Comparison of ENCODE assay signal across 20 cellular contexts in genomic region chr1:145936247-145936646, GRCh38. TPM values are rescaled to one million over a fixed set of nuclear protein-coding genes. Genes with fewer than 3 reads are reported as not detected.
DNase-seq lines count a peak whose midpoint lies in the region; ATAC-seq and TF ChIP-seq lines count a peak whose summit lies in the region.
"Had no signal": no experiment of that assay in that cellular context is flagged by ENCODE, and none has a peak within 500 bp of the region (broad histone marks: within the 10 kb centered on the region; RNA-seq: fewer than 3 reads in every experiment).

No MANE protein-coding gene starts in this region.

- H3K79me2 ChIP-seq in OCI-LY1 (ENCODE audit: insufficient read depth, low read length) (no peaks in the 10 kb centered on the region), H9 (ENCODE audit: insufficient read depth, low read length) (no peaks in the 10 kb centered on the region)

- H3K23me2 ChIP-seq in H9 (ENCODE audit: insufficient read length, low read depth, low read length, poor library complexity, severe bottlenecking): no peaks in the 10 kb centered on the region

- H3K36me3 ChIP-seq in OCI-LY1 (ENCODE audit: insufficient read depth, low read length): peaks cover 13% of the 10 kb centered on the region

- H3K9me3 ChIP-seq in OCI-LY1 (ENCODE audit: low read length) (no peaks in the 10 kb centered on the region), H9 (ENCODE audit: control insufficient read depth, low read depth, low read length) (no peaks in the 10 kb centered on the region)

- intact Hi-C loops in dorsolateral prefrontal cortex (cut with DNase I): no loop called here

- no peak for TF ChIP-seq CTCF in OCI-LY1 (IDR thresholded peaks at IDR 0.05; ENCODE audit: low read length)
- no peak for TF ChIP-seq CTCF in dorsolateral prefrontal cortex (IDR thresholded peaks at IDR 0.05 in 54 of 56, conservative IDR thresholded peaks at IDR 0.05 in 2 of 56; ENCODE audit: low read depth in 1 of 56, partially characterized antibody in 56 of 56)
- TF ChIP-seq CTCF in osteocyte (IDR thresholded peaks at IDR 0.05): no peak
- no peak for TF ChIP-seq CTCF in H9 (conservative IDR thresholded peaks at IDR 0.05)

- no peak overlapping the region for H3K56ac ChIP-seq in H9 (ENCODE audit: insufficient read length, low read depth, low read length)

- H3K9me3 Mint-ChIP-seq in osteocyte (ENCODE audit: unreplicated experiment) (no peaks in the 10 kb centered on the region), H9 (no peaks in the 10 kb centered on the region)
- H3K9me3 Mint-ChIP-seq: activated CD4-positive, alpha-beta T cell treated with anti-CD3 and anti-CD28 coated beads, Interleukin-2, amount 10 ng/mL, durations not matched to agents 24 days and 14 days; CD4-positive, alpha-beta T cell; memory B cell; natural killer cell treated with Interleukin-12 subunit alpha and Interleukin-12 subunit beta and Interleukin-15 and Interleukin-18, amount 100 ng/mL, for 72 hours had no signal

- H3K23ac ChIP-seq in H9 (ENCODE audit: insufficient read length, low read depth, low read length): no peak overlapping the region

- no peak overlapping the region for H2AK5ac ChIP-seq in H9 (ENCODE audit: insufficient read length, low read length)

- H3T11ph ChIP-seq in H9 (ENCODE audit: low read length): no peak overlapping the region

- H3K4me1 ChIP-seq in OCI-LY1 (ENCODE audit: insufficient read depth, low read length, severe bottlenecking) (peaks cover 33% of the 10 kb centered on the region), H9 (ENCODE audit: insufficient read depth, low read length) (no peaks in the 10 kb centered on the region)

- H3K27me3 ChIP-seq in OCI-LY1 (ENCODE audit: insufficient read depth, low read length) (no peaks in the 10 kb centered on the region), dorsolateral prefrontal cortex (no peaks in the 10 kb centered on the region), H9 (ENCODE audit: insufficient read depth, low read length) (no peaks in the 10 kb centered on the region)

- ATAC-seq in GM21825 (IDR thresholded peaks at IDR 0.05; ENCODE audit: unreplicated experiment): no peak
- ATAC-seq in GM21529 (IDR thresholded peaks at IDR 0.05; ENCODE audit: unreplicated experiment): no peak
- no peak for ATAC-seq in GM18868 (IDR thresholded peaks at IDR 0.05; ENCODE audit: unreplicated experiment)

- no peaks in the 10 kb centered on the region for H3K4me1 Mint-ChIP-seq in osteocyte (ENCODE audit: unreplicated experiment)
- peaks cover 21 to 25% of the 10 kb centered on the region in 2 experiments for H3K4me1 Mint-ChIP-seq in H9

- H4K20me1 ChIP-seq in OCI-LY1 (ENCODE audit: insufficient read depth, low read length): no peaks in the 10 kb centered on the region
- H4K20me1 ChIP-seq in H9 (ENCODE audit: control insufficient read depth, insufficient read depth, insufficient read length): no peaks in the 10 kb centered on the region

- DNase-seq in COLO829 (ENCODE audit: low spot score): peak; percentile 78
- DNase-seq in dorsolateral prefrontal cortex: no peak
- DNase-seq in osteocyte (ENCODE audit: extremely low spot score, unreplicated experiment): peak; percentile 67
- DNase-seq in H9: no peak
- DNase-seq: activated CD4-positive, alpha-beta T cell treated with anti-CD3 and anti-CD28 coated beads, Interleukin-2, amount 10 ng/mL, durations not matched to agents 24 days and 14 days; activated CD8-positive, alpha-beta memory T cell treated with anti-CD3 and anti-CD28 coated beads, Interleukin-2, amount 50 U/mL, for 48 hours; activated naive CD4-positive, alpha-beta T cell treated with Interleukin-2 at 50 U/mL for 16 hours; CD4-positive, alpha-beta T cell; DMS79; NCI-H1048; NCI-H2081; NCI-H524 had no signal

- H3K36me3 Mint-ChIP-seq in osteocyte (ENCODE audit: unreplicated experiment) (peaks cover 21% of the 10 kb centered on the region), H9 (ENCODE audit: insufficient read depth in 1 of 3, low read depth in 3 of 3) (no peaks in the 10 kb centered on the region; a peak in 1 of 7 replicates)

- H4K91ac ChIP-seq in H9 (ENCODE audit: insufficient read length, low read depth, low read length): no peak overlapping the region

- no peak overlapping the region for H4K5ac ChIP-seq in H9 (ENCODE audit: insufficient read length, low read depth, low read length)

- no peak overlapping the region for H2AFZ ChIP-seq in OCI-LY1 (ENCODE audit: low read length)
- no peak overlapping the region for H2AFZ ChIP-seq in H9 (ENCODE audit: low read length)

- no peak overlapping the region for H2BK12ac ChIP-seq in H9 (ENCODE audit: insufficient read length, low read depth, low read length)

- no peaks in the 10 kb centered on the region for H3K79me1 ChIP-seq in H9 (ENCODE audit: insufficient read depth, low read depth, low read length, poor library complexity, severe bottlenecking)

- H3K18ac ChIP-seq in H9 (ENCODE audit: insufficient read length, low read depth, low read length): no peak overlapping the region

- H3K27ac Mint-ChIP-seq in osteocyte (ENCODE audit: unreplicated experiment) (no peak overlapping the region), H9 (no peak overlapping the region)
- H3K27ac Mint-ChIP-seq: activated CD4-positive, alpha-beta T cell treated with anti-CD3 and anti-CD28 coated beads, Interleukin-2, amount 10 ng/mL, durations not matched to agents 24 days and 14 days; progenitor cell of endocrine pancreas had no signal

- H3K27ac ChIP-seq in OCI-LY1 (ENCODE audit: low read depth, low read length, poor library complexity, severe bottlenecking) (peak overlapping the region; percentile 10), dorsolateral prefrontal cortex (peak overlapping the region in 32 of 59 donors; percentile 1 to 68 (median 35)), H9 (ENCODE audit: insufficient read length, low read depth, low read length) (no peak overlapping the region)
- H3K27ac ChIP-seq: KMS-11 had no signal

- no CpG with 5 or more reads among the region's 8 CpGs for WGBS in H9 (ENCODE audit: extremely low coverage, insufficient read length, low lambda C conversion rate)

- no peaks in the 10 kb centered on the region for H3K27me3 Mint-ChIP-seq in osteocyte (ENCODE audit: unreplicated experiment)
- H3K27me3 Mint-ChIP-seq in H9 (ENCODE audit: low read depth): no peaks in the 10 kb centered on the region
- H3K27me3 Mint-ChIP-seq: activated CD4-positive, alpha-beta T cell treated with anti-CD3 and anti-CD28 coated beads, Interleukin-2, amount 10 ng/mL, durations not matched to agents 24 days and 14 days; CD4-positive, alpha-beta T cell; memory B cell; natural killer cell treated with Interleukin-12 subunit alpha and Interleukin-12 subunit beta and Interleukin-15 and Interleukin-18, amount 100 ng/mL, for 72 hours had no signal

- H3K9me2 ChIP-seq in OCI-LY1 (ENCODE audit: low read depth, low read length): no peaks in the 10 kb centered on the region

- no peak overlapping the region for H2BK120ac ChIP-seq in H9 (ENCODE audit: low read depth, low read length, poor library complexity, severe bottlenecking)

- no peak overlapping the region for H3K14ac ChIP-seq in H9 (ENCODE audit: insufficient read depth, low read length)

- H2BK20ac ChIP-seq in H9 (ENCODE audit: low read depth, low read length, poor library complexity, severe bottlenecking): no peak overlapping the region

- no peak overlapping the region for H2BK15ac ChIP-seq in H9 (ENCODE audit: low read depth, low read length)

- H3K4me2 ChIP-seq in OCI-LY1 (ENCODE audit: low read length): no peak overlapping the region
- H3K4me2 ChIP-seq in H9 (ENCODE audit: insufficient read depth, insufficient read length, low read length): no peak overlapping the region
- H3K4me2 ChIP-seq: KMS-11 had no signal

- H3F3A ChIP-seq in OCI-LY1 (ENCODE audit: insufficient read depth, low read length): no peaks in the 10 kb centered on the region

- no peak overlapping the region for H3K4ac ChIP-seq in H9 (ENCODE audit: low read depth, low read length)

- no peak overlapping the region for H3K4me3 ChIP-seq in OCI-LY1 (ENCODE audit: low read depth, low read length, poor library complexity, severe bottlenecking)
- no peak overlapping the region for H3K4me3 ChIP-seq in dorsolateral prefrontal cortex

- no peak overlapping the region for H2BK5ac ChIP-seq in H9 (ENCODE audit: insufficient read length, low read length)

- no peak overlapping the region for H3K9ac ChIP-seq in OCI-LY1 (ENCODE audit: low read length)
- no peak overlapping the region for H3K9ac ChIP-seq in H9 (ENCODE audit: extremely low read depth, insufficient read length, low read length)
- H3K9ac ChIP-seq: KMS-11 had no signal

- no peak overlapping the region for H4K8ac ChIP-seq in H9 (replicated peaks; ENCODE audit: insufficient read length, low read depth, low read length)

- H3K4me3 Mint-ChIP-seq in osteocyte (ENCODE audit: unreplicated experiment): no peak overlapping the region
- no peak overlapping the region for H3K4me3 Mint-ChIP-seq in H9
- H3K4me3 Mint-ChIP-seq: activated CD4-positive, alpha-beta T cell treated with anti-CD3 and anti-CD28 coated beads, Interleukin-2, amount 10 ng/mL, durations not matched to agents 24 days and 14 days; CD4-positive, alpha-beta T cell; memory B cell; natural killer cell treated with Interleukin-12 subunit alpha and Interleukin-12 subunit beta and Interleukin-15 and Interleukin-18, amount 100 ng/mL, for 72 hours had no signal

RNA-seq across cellular contexts. Expression of gene RBM8A, which starts 9.0 kb away (rescaled TPM):
- total RNA-seq in dorsolateral prefrontal cortex (100 to 1,000 TPM in 24 of 120 experiments, 10 to 100 TPM in 96; 68.5 to 111 (median 91.1) TPM), osteocyte (108 and 114 TPM in 2 replicates), H9 (2021) (298 and 306 TPM in 2 replicates)

RNA-seq across cellular contexts. Expression of gene PEX11B, which starts 17.7 kb away (rescaled TPM):
- total RNA-seq in dorsolateral prefrontal cortex: 10 to 100 TPM; 25.0 to 72.0 (median 54.2) TPM
- total RNA-seq in osteocyte: 29.8 and 36.5 TPM in 2 replicates
- total RNA-seq in H9 (2021): 11.2 and 13.7 TPM in 2 replicates

RNA-seq across cellular contexts. Expression of gene LIX1L, which starts 21.6 kb away (rescaled TPM):
- total RNA-seq in dorsolateral prefrontal cortex (10 to 100 TPM; 10.5 to 32.8 (median 17.8) TPM), osteocyte (52.2 and 54.0 TPM in 2 replicates), H9 (2021) (5.9 TPM in 2 replicates)

RNA-seq across cellular contexts. Expression of gene ITGA10, which starts 26.4 kb away (rescaled TPM):
- 10 to 100 TPM in 14 of 120 experiments, 1 to 10 TPM in 106; 1.3 to 18.3 (median 5.9) TPM for total RNA-seq in dorsolateral prefrontal cortex
- total RNA-seq in osteocyte: 34.4 and 40.3 TPM in 2 replicates
- total RNA-seq in H9 (2021): 0.04 and 0.09 TPM in 2 replicates

RNA-seq across cellular contexts. Expression of gene ANKRD34A, which starts 28.1 kb away (rescaled TPM):
- 10 to 100 TPM; 13.4 to 48.3 (median 29.4) TPM for total RNA-seq in dorsolateral prefrontal cortex
- total RNA-seq in osteocyte: 1.1 and 1.2 TPM in 2 replicates
- total RNA-seq in H9 (2021): 0.20 and 0.39 TPM in 2 replicates

Comparison
In these comparisons a context has a peak if more than half of its experiments do, and no peak if none do; other contexts are left out.
1. DNase-seq: peak in COLO829 (single experiment) and osteocyte (single experiment); none in dorsolateral prefrontal cortex (0 of 10) and H9 (single experiment).